ENCODE assay signal across 23 cellular contexts in genomic region chr7:139047970-139048369, GRCh38. TPM values are rescaled to one million over a fixed set of nuclear protein-coding genes. Genes with fewer than 3 reads are reported as not detected.
DNase-seq lines count a peak whose midpoint lies in the region; ATAC-seq and TF ChIP-seq lines count a peak whose summit lies in the region.
"Had no signal": no experiment of that assay in that cellular context is flagged by ENCODE, and none has a peak within 500 bp of the region (broad histone marks: within the 10 kb centered on the region; RNA-seq: fewer than 3 reads in every experiment).

No MANE protein-coding gene starts in this region.

- no peak overlapping the region for H3K27ac ChIP-seq in PC-9
- H3K27ac ChIP-seq: left ventricle myocardium inferior, sigmoid colon, transverse colon had no signal

- no peaks in the 10 kb centered on the region for H3K9me3 Mint-ChIP-seq in activated CD4-positive, alpha-beta T cell treated with anti-CD3 and anti-CD28 coated beads, Interleukin-2, amount 10 ng/mL, durations not matched to agents 7 days and 5 days
- H3K9me3 Mint-ChIP-seq in T-helper 1 cell treated with Interleukin-12 subunit alpha and Interleukin-12 subunit beta and Interleukin-4 antibody, amounts not matched to agents 30 μg/mL and 1 μg/mL, for 36 hours: no peaks in the 10 kb centered on the region
- peaks cover 0 to 1% of the 10 kb centered on the region in 2 donors for H3K9me3 Mint-ChIP-seq in activated T-cell treated with anti-CD3 and anti-CD28 coated beads, Interleukin-2, amount 50 U/mL, for 72 hours
- H3K9me3 Mint-ChIP-seq: CD8-positive, alpha-beta memory T cell; GM23338; T-cell had no signal

- H3K4me1 ChIP-seq in PC-9 (replicated peaks; ENCODE audit: insufficient read depth): peaks cover 26% of the 10 kb centered on the region
- H3K4me1 ChIP-seq: BE2C, sigmoid colon had no signal

- DNase-seq in activated CD4-positive, alpha-beta T cell treated with anti-CD3 and anti-CD28 coated beads, Interleukin-2, amount 10 ng/mL, durations not matched to agents 7 days and 5 days: no peak
- DNase-seq in activated CD4-positive, alpha-beta T cell treated with anti-CD3 and anti-CD28 coated beads, Interleukin-2, amount 50 U/mL, for 48 hours: no peak
- peak; percentile 42 to 49 for DNase-seq in activated T-cell treated with anti-CD3 and anti-CD28 coated beads, Interleukin-2, amount 50 U/mL, for 72 hours
- peak; percentile 60 to 82 for DNase-seq in erythroblast (lab: John Stamatoyannopoulos, UW)
- no peak for DNase-seq in PC-9
- no peak for DNase-seq in KBM-7
- DNase-seq in NCI-H2196 treated with DMSO at 0.1 percent for 48 hours (lab: John Stamatoyannopoulos, UW; ENCODE audit: unreplicated experiment): no peak
- DNase-seq: amniotic stem cell; BE2C; CD8-positive, alpha-beta memory T cell; KG1; left ventricle myocardium inferior; MG63; NCI-H2029; NCI-H446; NCI-H774; RPMI8226; sigmoid colon; T-cell; transverse colon had no signal

- peak; percentile 74 to 83 for ATAC-seq in activated T-cell treated with anti-CD3 and anti-CD28 coated beads, Interleukin-2, amount 50 U/mL, for 72 hours (replicated peaks in 1 of 2)
- ATAC-seq: GM23338, T-cell had no signal

- H3K4me1 Mint-ChIP-seq in activated CD4-positive, alpha-beta T cell treated with anti-CD3 and anti-CD28 coated beads, Interleukin-2, amount 10 ng/mL, durations not matched to agents 7 days and 5 days: peaks cover 81% of the 10 kb centered on the region
- peaks cover 54% of the 10 kb centered on the region for H3K4me1 Mint-ChIP-seq in T-helper 1 cell treated with Interleukin-12 subunit alpha and Interleukin-12 subunit beta and Interleukin-4 antibody, amounts not matched to agents 30 μg/mL and 1 μg/mL, for 36 hours (ENCODE audit: low read depth)
- H3K4me1 Mint-ChIP-seq in activated T-cell treated with anti-CD3 and anti-CD28 coated beads, Interleukin-2, amount 50 U/mL, for 72 hours (ENCODE audit: low read depth): peaks cover 62% of the 10 kb centered on the region

- H2AFZ ChIP-seq in PC-9: no peak overlapping the region
- H2AFZ ChIP-seq: GM23338 had no signal

- H3K36me3 ChIP-seq in PC-9 (ENCODE audit: low read depth): peaks cover 11% of the 10 kb centered on the region; the same call in 1 of the 2 replicates

- H3F3A ChIP-seq in PC-9 (ENCODE audit: insufficient read depth, low read depth): peaks cover 19% of the 10 kb centered on the region

- H3K27ac Mint-ChIP-seq in activated CD4-positive, alpha-beta T cell treated with anti-CD3 and anti-CD28 coated beads, Interleukin-2, amount 10 ng/mL, durations not matched to agents 7 days and 5 days: peak overlapping the region; percentile 36
- H3K27ac Mint-ChIP-seq in T-helper 1 cell treated with Interleukin-12 subunit alpha and Interleukin-12 subunit beta and Interleukin-4 antibody, amounts not matched to agents 30 μg/mL and 1 μg/mL, for 36 hours: peak overlapping the region; percentile 52
- peak overlapping the region; percentile 26 for H3K27ac Mint-ChIP-seq in activated T-cell treated with anti-CD3 and anti-CD28 coated beads, Interleukin-2, amount 50 U/mL, for 72 hours
- H3K27ac Mint-ChIP-seq: GM23338, progenitor cell of endocrine pancreas had no signal

- H3K9me3 ChIP-seq in PC-9 (ENCODE audit: insufficient read depth, low read depth): no peaks in the 10 kb centered on the region
- H3K9me3 ChIP-seq: BE2C, left ventricle myocardium inferior, MG63, sigmoid colon, transverse colon had no signal

- intact Hi-C loops in PC-9 (cut with micrococcal nuclease; ENCODE audit: unreplicated experiment): loop anchor here (10.0 kb wide), 1 partner anchor 1043 kb away; the partner anchor contains the start of gene CREB3L2

- no peak overlapping the region for H3K4me3 Mint-ChIP-seq in activated CD4-positive, alpha-beta T cell treated with anti-CD3 and anti-CD28 coated beads, Interleukin-2, amount 10 ng/mL, durations not matched to agents 7 days and 5 days
- no peak overlapping the region for H3K4me3 Mint-ChIP-seq in T-helper 1 cell treated with Interleukin-12 subunit alpha and Interleukin-12 subunit beta and Interleukin-4 antibody, amounts not matched to agents 30 μg/mL and 1 μg/mL, for 36 hours
- H3K4me3 Mint-ChIP-seq in activated T-cell treated with anti-CD3 and anti-CD28 coated beads, Interleukin-2, amount 50 U/mL, for 72 hours: no peak overlapping the region
- H3K4me3 Mint-ChIP-seq: GM23338, T-cell had no signal

- H3K36me3 Mint-ChIP-seq in activated CD4-positive, alpha-beta T cell treated with anti-CD3 and anti-CD28 coated beads, Interleukin-2, amount 10 ng/mL, durations not matched to agents 7 days and 5 days (ENCODE audit: low read depth): peaks cover 89% of the 10 kb centered on the region
- peaks cover 73% of the 10 kb centered on the region for H3K36me3 Mint-ChIP-seq in T-helper 1 cell treated with Interleukin-12 subunit alpha and Interleukin-12 subunit beta and Interleukin-4 antibody, amounts not matched to agents 30 μg/mL and 1 μg/mL, for 36 hours (ENCODE audit: low read depth)
- peaks cover 20 to 56% of the 10 kb centered on the region in 2 donors for H3K36me3 Mint-ChIP-seq in activated T-cell treated with anti-CD3 and anti-CD28 coated beads, Interleukin-2, amount 50 U/mL, for 72 hours (ENCODE audit: insufficient read depth in 2 of 2)

- no peak overlapping the region for H3K4me2 ChIP-seq in PC-9
- H3K4me2 ChIP-seq: GM23338 had no signal

- TF ChIP-seq CTCF in PC-9 (conservative IDR thresholded peaks at IDR 0.05): no peak

- no peaks in the 10 kb centered on the region for H3K79me2 ChIP-seq in PC-9 (ENCODE audit: low read depth)

- CTCF ChIA-PET in activated CD4-positive, alpha-beta T cell treated with anti-CD3 and anti-CD28 coated beads, Interleukin-2, amount 10 ng/mL, durations not matched to agents 7 days and 5 days (lab: Charles Lee): interaction anchor here (18.4 kb wide), 1 partner anchor 20 kb away, joined by 225 read pairs; no protein-coding TSS in a partner anchor
- CTCF ChIA-PET in PC-9 (lab: Charles Lee): no interaction called here

- TF ChIP-seq POLR2A in erythroblast (IDR thresholded peaks at IDR 0.05; ENCODE audit: low read length): no peak

- H3K4me3 ChIP-seq in PC-9: no peak overlapping the region
- H3K4me3 ChIP-seq: GM23338, left ventricle myocardium inferior, MG63, sigmoid colon, transverse colon had no signal

- H3K9me2 ChIP-seq in PC-9 (ENCODE audit: insufficient read depth): no peaks in the 10 kb centered on the region

- BruUV-seq in PC-9 (replicated peaks; lab: Mats Ljungman, UMichigan): no TSS peak

- in situ Hi-C loops in KBM-7 (cut with MboI; ENCODE audit: low pct_unique_long_range_greater_than_20kb, low sequenced_read_pairs): no loop called here

- no peaks in the 10 kb centered on the region for H4K20me1 ChIP-seq in PC-9 (ENCODE audit: insufficient read depth)

- no peaks in the 10 kb centered on the region for H3K27me3 Mint-ChIP-seq in activated CD4-positive, alpha-beta T cell treated with anti-CD3 and anti-CD28 coated beads, Interleukin-2, amount 10 ng/mL, durations not matched to agents 7 days and 5 days
- no peaks in the 10 kb centered on the region for H3K27me3 Mint-ChIP-seq in T-helper 1 cell treated with Interleukin-12 subunit alpha and Interleukin-12 subunit beta and Interleukin-4 antibody, amounts not matched to agents 30 μg/mL and 1 μg/mL, for 36 hours (ENCODE audit: low read depth)
- H3K27me3 Mint-ChIP-seq in activated T-cell treated with anti-CD3 and anti-CD28 coated beads, Interleukin-2, amount 50 U/mL, for 72 hours (ENCODE audit: low read depth): no peaks in the 10 kb centered on the region
- H3K27me3 Mint-ChIP-seq: CD8-positive, alpha-beta memory T cell; progenitor cell of endocrine pancreas; T-cell had no signal

- no peaks in the 10 kb centered on the region for H3K27me3 ChIP-seq in PC-9 (ENCODE audit: insufficient read depth, low read depth)
- H3K27me3 ChIP-seq: BE2C, MG63, sigmoid colon, transverse colon had no signal

- POLR2A ChIA-PET in activated CD4-positive, alpha-beta T cell treated with anti-CD3 and anti-CD28 coated beads, Interleukin-2, amount 10 ng/mL, durations not matched to agents 7 days and 5 days (lab: Charles Lee): no interaction called here
- POLR2A ChIA-PET in PC-9 (lab: Charles Lee; ENCODE audit: unreplicated experiment): no interaction called here

RNA-seq across cellular contexts. Expression of gene ZC3HAV1L, which starts 12.1 kb away (rescaled TPM):
- 10 to 100 TPM; 14.9 to 16.5 TPM for total RNA-seq in activated CD4-positive, alpha-beta T cell treated with anti-CD3 and anti-CD28 coated beads, Interleukin-2, amount 10 ng/mL, durations not matched to agents 7 days and 5 days
- total RNA-seq in activated T-cell treated with anti-CD3 and anti-CD28 coated beads, Interleukin-2, amount 50 U/mL, for 72 hours: 1 to 10 TPM; 6.3 to 9.8 TPM
- 34.2 and 34.8 TPM in 2 replicates for total RNA-seq in PC-9 (2021)

Comparison
In these comparisons a context has a peak if more than half of its experiments do, and no peak if none do; other contexts are left out.
1. DNase-seq: peak in activated T-cell treated with anti-CD3 and anti-CD28 coated beads, Interleukin-2, amount 50 U/mL, for 72 hours (2 of 2) and erythroblast (2 of 2); none in activated CD4-positive, alpha-beta T cell treated with anti-CD3 and anti-CD28 coated beads, Interleukin-2, amount 10 ng/mL, durations not matched to agents 7 days and 5 days (single experiment), activated CD4-positive, alpha-beta T cell treated with anti-CD3 and anti-CD28 coated beads, Interleukin-2, amount 50 U/mL, for 48 hours (0 of 2), PC-9 (0 of 2), KBM-7 (single experiment) and NCI-H2196 treated with DMSO at 0.1 percent for 48 hours (single experiment).
2. Peak in every context shown above with its lines, with median percentiles within 50 percentile points of each other: H3K27ac Mint-ChIP-seq.